33 cellular contexts compared by ENCODE assay signal in the genomic region with DNA sequence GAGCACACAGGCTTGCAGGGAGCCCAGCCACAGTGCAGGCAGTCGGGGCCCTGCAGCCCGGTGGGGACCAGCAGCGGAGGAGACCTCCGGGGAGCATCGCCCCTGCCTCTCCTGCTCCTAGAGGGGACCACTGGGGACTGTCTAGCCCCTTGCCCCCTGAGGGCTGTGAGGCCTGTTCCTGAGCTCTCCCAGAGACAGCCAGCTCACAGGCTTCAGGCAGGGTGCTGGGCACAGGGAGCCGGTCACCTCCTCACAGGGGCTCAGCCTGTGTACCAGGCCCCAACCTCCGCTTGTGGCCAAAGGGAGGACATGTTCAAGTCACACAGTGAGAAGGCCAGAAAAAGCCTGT. TPM values are rescaled to one million over a fixed set of nuclear protein-coding genes. Genes with fewer than 3 reads are reported as not detected.
"Had no signal": no experiment of that assay in that cellular context is flagged by ENCODE, and none has a peak within 500 bp of the region (broad histone marks: within the 10 kb centered on the region; RNA-seq: fewer than 3 reads in every experiment).

No MANE protein-coding gene starts in this region.

- H3K4me1 Mint-ChIP-seq: nephron progenitor cell had no signal

- H3K36me3 ChIP-seq: brain microvascular endothelial cell, left lung, pancreas, spleen, thoracic aorta, uterus had no signal

- ATAC-seq: activated CD4-positive, alpha-beta T cell treated with anti-CD3 and anti-CD28 coated beads for 36 hours; left lung; mucosa of descending colon; pancreas; psoas muscle; right cardiac atrium; stimulated activated naive CD8-positive, alpha-beta T cell treated with anti-CD3 and anti-CD28 coated beads, Interleukin-15, Interleukin-2, amounts not matched to agents 100 U/mL and 50 U/mL, for 24 hours had no signal

- DNase-seq: activated CD4-positive, alpha-beta T cell treated with anti-CD3 and anti-CD28 coated beads for 36 hours; activated CD4-positive, alpha-beta T cell treated with anti-CD3 and anti-CD28 coated beads, Interleukin-2, amount 50 U/mL, for 4 hours; activated CD4-positive, CD25-positive, alpha-beta regulatory T cell; activated CD8-positive, alpha-beta memory T cell treated with anti-CD3 and anti-CD28 coated beads for 24 hours; activated effector memory CD4-positive, alpha-beta T cell treated with anti-CD3 and anti-CD28 coated beads, Interleukin-2, amount 50 U/mL, for 16 hours; activated naive CD4-positive, alpha-beta T cell treated with anti-CD3 and anti-CD28 coated beads for 36 hours; activated naive CD8-positive, alpha-beta T cell treated with anti-CD3 and anti-CD28 coated beads for 36 hours; brain microvascular endothelial cell; caudate nucleus; cortex of kidney; foreskin fibroblast; head of caudate nucleus; hypothalamus; left lung; mucosa of descending colon; nephron progenitor cell; psoas muscle; right cardiac atrium; spleen; stimulated activated CD4-positive, alpha-beta T cell treated with anti-CD3 and anti-CD28 coated beads, Interleukin-2, amount 100 ng/mL, for 48 hours; stimulated activated naive CD8-positive, alpha-beta T cell treated with anti-CD3 and anti-CD28 coated beads, Interleukin-15, Interleukin-2, amounts not matched to agents 100 U/mL and 50 U/mL, for 24 hours; trophoblast cell; uterus had no signal

- H3K9me3 Mint-ChIP-seq: activated naive CD4-positive, alpha-beta T cell treated with anti-CD3 and anti-CD28 coated beads for 36 hours; activated naive CD8-positive, alpha-beta T cell treated with anti-CD3 and anti-CD28 coated beads for 36 hours; nephron progenitor cell had no signal

- H3K27ac ChIP-seq: brain microvascular endothelial cell, left lung, pancreas, psoas muscle, spleen, thoracic aorta, uterus had no signal

- H3K9me3 ChIP-seq: left lung, mucosa of descending colon, pancreas, psoas muscle, spleen, thoracic aorta, uterus had no signal

- H3K36me3 Mint-ChIP-seq: activated naive CD8-positive, alpha-beta T cell treated with anti-CD3 and anti-CD28 coated beads for 36 hours had no signal

- H3K4me3 ChIP-seq: left lung, lung, mucosa of descending colon, pancreas, psoas muscle, spleen, thoracic aorta, uterus had no signal

- H3K27me3 ChIP-seq: pancreas had no signal

- H3K4me1 ChIP-seq: pancreas, uterus had no signal

- H3K27ac Mint-ChIP-seq: activated CD4-positive, alpha-beta T cell treated with anti-CD3 and anti-CD28 coated beads for 36 hours; activated naive CD4-positive, alpha-beta T cell treated with anti-CD3 and anti-CD28 coated beads for 36 hours; activated naive CD8-positive, alpha-beta T cell treated with anti-CD3 and anti-CD28 coated beads for 36 hours had no signal

- H3K4me3 Mint-ChIP-seq: activated CD4-positive, alpha-beta T cell treated with anti-CD3 and anti-CD28 coated beads for 36 hours; activated naive CD4-positive, alpha-beta T cell treated with anti-CD3 and anti-CD28 coated beads for 36 hours; activated naive CD8-positive, alpha-beta T cell treated with anti-CD3 and anti-CD28 coated beads for 36 hours; nephron progenitor cell had no signal

RNA-seq across cellular contexts. Expression of a gene that starts 3.5 kb away (rescaled TPM):
- total RNA-seq: activated CD4-positive, alpha-beta T cell treated with anti-CD3 and anti-CD28 coated beads for 36 hours; activated naive CD4-positive, alpha-beta T cell treated with anti-CD3 and anti-CD28 coated beads for 36 hours; activated naive CD8-positive, alpha-beta T cell treated with anti-CD3 and anti-CD28 coated beads for 36 hours; astrocyte; endothelial cell of umbilical vein; myocyte had no signal
- polyA plus RNA-seq: endothelial cell of umbilical vein had no signal

RNA-seq across cellular contexts. Expression of a gene that starts 58.9 kb away (rescaled TPM):
- total RNA-seq: activated CD4-positive, alpha-beta T cell treated with anti-CD3 and anti-CD28 coated beads for 36 hours; activated naive CD4-positive, alpha-beta T cell treated with anti-CD3 and anti-CD28 coated beads for 36 hours; activated naive CD8-positive, alpha-beta T cell treated with anti-CD3 and anti-CD28 coated beads for 36 hours; astrocyte; chondrocyte; endothelial cell of umbilical vein; left lung; lung; mesenteric fat pad; mucosa of descending colon; myocyte; pancreas; psoas muscle; right cardiac atrium; spleen; T-helper 1 cell treated with Interleukin-12 subunit alpha and Interleukin-12 subunit beta and Interleukin-4 antibody, amounts not matched to agents 30 ng/mL and 1 ng/mL, for 36 hours; thoracic aorta; uterus had no signal
- polyA plus RNA-seq: endothelial cell of umbilical vein, esophagus, lung, pancreas, psoas muscle, right cardiac atrium, spleen had no signal
